In genomic region chr11:64296830-64297721, GRCh38 we compare ENCODE assay signal across 1 cellular context.
TF ChIP-seq lines count a peak whose summit lies in the region.

No MANE protein-coding gene starts in this region.

TF ChIP-seq in H1, 55 proteins besides CTCF, POLR2A, EP300 and RAD21:
- no peak for TF ChIP-seq CBX5 (IDR thresholded peaks at IDR 0.05; ENCODE audit: low read depth, low read length)
- peak; percentile 63 for TF ChIP-seq SUZ12 (IDR thresholded peaks at IDR 0.05; ENCODE audit: low read length)
- peak; percentile 16 for TF ChIP-seq ASH2L (IDR thresholded peaks at IDR 0.05; ENCODE audit: low read length)
- TF ChIP-seq MAX (IDR thresholded peaks at IDR 0.05) = peak; percentile 87
- no peak for TF ChIP-seq HDAC2 (IDR thresholded peaks at IDR 0.05; ENCODE audit: borderline replicate concordance in 1 of 2, low read depth in 2 of 2, low read length in 2 of 2)
- peak; percentile 77 for TF ChIP-seq E2F6 (IDR thresholded peaks at IDR 0.05)
- peak; percentile 63 for TF ChIP-seq KDM4A (IDR thresholded peaks at IDR 0.05; ENCODE audit: low read depth, low read length, severe bottlenecking)
